In the genomic region with DNA sequence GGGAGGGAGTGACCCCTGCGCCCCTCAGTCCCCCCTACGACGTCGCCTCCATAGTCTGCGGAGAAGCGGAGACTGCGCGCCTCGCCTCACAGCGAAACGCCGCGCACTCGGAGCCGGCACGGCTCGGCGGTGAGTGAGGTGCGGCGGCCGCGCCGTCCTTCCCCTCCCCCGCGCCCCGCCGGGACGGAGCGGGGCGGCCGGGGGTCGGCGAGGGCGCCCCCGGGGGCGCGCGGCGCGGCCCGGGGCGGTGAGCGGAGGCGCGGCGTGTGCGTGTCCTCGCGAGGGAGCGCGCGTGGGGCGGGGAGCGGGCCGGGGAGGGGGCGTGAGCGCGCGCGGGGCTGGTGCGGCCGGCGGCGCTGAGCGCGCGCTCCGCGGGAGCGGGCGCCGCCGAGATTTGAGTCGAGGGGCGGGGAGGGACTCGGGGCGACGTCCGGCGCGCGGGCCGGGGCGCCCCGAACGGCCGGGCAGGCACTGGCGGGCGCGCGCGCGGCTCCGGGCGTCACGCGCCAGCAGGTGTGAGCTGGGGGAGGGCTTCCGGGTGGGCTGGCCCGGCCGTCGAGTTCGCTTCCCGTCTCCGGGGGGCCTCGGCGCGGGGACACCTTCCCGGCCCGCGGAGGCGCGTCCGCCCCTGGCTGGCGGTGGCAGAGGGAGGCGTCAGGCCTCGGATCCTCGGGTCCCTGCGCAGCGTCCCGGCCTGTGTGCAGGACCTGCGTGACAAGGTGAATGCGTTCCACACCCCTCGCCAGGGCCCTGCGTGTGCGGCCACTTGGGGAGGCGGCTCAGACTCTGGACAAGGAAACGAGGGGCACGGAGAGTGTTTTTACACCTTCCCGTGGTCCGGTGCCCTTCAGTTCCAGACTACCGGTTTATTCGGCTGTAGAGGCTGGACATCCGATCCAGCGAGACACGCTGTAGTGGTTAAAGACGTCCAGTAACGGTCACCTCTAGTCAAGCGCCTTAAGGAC, we compare ENCODE assay signal across 1 cellular context.
A peak's percentile ranks its signal among the peaks of the same experiment; 100 is the strongest.
TF ChIP-seq lines count a peak whose summit lies in the region.

No MANE protein-coding gene starts in this region.

TF ChIP-seq in GM12878, 131 proteins besides CTCF, POLR2A, EP300 and RAD21 (continued from another document):
- no peak for TF ChIP-seq WRNIP1 (IDR thresholded peaks at IDR 0.05; ENCODE audit: borderline replicate concordance, low read depth, low read length)
- TF ChIP-seq, protein P1, sequence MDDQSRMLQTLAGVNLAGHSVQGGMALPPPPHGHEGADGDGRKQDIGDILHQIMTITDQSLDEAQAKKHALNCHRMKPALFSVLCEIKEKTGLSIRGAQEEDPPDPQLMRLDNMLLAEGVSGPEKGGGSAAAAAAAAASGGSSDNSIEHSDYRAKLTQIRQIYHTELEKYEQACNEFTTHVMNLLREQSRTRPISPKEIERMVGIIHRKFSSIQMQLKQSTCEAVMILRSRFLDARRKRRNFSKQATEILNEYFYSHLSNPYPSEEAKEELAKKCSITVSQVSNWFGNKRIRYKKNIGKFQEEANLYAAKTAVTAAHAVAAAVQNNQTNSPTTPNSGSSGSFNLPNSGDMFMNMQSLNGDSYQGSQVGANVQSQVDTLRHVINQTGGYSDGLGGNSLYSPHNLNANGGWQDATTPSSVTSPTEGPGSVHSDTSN (IDR thresholded peaks at IDR 0.05; ENCODE audit: insufficient replicate concordance, low read depth, low read length): no peak
- peak; percentile 79 for TF ChIP-seq IKZF1 (conservative IDR thresholded peaks at IDR 0.05)
- TF ChIP-seq DPF2 (IDR thresholded peaks at IDR 0.05): peak; percentile 67
- TF ChIP-seq BMI1 (IDR thresholded peaks at IDR 0.05; ENCODE audit: borderline replicate concordance): no peak
- TF ChIP-seq LARP7 (IDR thresholded peaks at IDR 0.05): peak; percentile 84; the same call in 1 of the 2 replicates
- TF ChIP-seq NR2F1 (conservative IDR thresholded peaks at IDR 0.05): peak; percentile 23; the same call in 1 of the 2 replicates
- TF ChIP-seq HDAC2 (IDR thresholded peaks at IDR 0.05): no peak
- TF ChIP-seq, protein P2, sequence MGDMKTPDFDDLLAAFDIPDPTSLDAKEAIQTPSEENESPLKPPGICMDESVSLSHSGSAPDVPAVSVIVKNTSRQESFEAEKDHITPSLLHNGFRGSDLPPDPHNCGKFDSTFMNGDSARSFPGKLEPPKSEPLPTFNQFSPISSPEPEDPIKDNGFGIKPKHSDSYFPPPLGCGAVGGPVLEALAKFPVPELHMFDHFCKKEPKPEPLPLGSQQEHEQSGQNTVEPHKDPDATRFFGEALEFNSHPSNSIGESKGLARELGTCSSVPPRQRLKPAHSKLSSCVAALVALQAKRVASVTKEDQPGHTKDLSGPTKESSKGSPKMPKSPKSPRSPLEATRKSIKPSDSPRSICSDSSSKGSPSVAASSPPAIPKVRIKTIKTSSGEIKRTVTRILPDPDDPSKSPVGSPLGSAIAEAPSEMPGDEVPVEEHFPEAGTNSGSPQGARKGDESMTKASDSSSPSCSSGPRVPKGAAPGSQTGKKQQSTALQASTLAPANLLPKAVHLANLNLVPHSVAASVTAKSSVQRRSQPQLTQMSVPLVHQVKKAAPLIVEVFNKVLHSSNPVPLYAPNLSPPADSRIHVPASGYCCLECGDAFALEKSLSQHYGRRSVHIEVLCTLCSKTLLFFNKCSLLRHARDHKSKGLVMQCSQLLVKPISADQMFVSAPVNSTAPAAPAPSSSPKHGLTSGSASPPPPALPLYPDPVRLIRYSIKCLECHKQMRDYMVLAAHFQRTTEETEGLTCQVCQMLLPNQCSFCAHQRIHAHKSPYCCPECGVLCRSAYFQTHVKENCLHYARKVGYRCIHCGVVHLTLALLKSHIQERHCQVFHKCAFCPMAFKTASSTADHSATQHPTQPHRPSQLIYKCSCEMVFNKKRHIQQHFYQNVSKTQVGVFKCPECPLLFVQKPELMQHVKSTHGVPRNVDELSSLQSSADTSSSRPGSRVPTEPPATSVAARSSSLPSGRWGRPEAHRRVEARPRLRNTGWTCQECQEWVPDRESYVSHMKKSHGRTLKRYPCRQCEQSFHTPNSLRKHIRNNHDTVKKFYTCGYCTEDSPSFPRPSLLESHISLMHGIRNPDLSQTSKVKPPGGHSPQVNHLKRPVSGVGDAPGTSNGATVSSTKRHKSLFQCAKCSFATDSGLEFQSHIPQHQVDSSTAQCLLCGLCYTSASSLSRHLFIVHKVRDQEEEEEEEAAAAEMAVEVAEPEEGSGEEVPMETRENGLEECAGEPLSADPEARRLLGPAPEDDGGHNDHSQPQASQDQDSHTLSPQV (IDR thresholded peaks at IDR 0.05): no peak
- TF ChIP-seq, protein P3, sequence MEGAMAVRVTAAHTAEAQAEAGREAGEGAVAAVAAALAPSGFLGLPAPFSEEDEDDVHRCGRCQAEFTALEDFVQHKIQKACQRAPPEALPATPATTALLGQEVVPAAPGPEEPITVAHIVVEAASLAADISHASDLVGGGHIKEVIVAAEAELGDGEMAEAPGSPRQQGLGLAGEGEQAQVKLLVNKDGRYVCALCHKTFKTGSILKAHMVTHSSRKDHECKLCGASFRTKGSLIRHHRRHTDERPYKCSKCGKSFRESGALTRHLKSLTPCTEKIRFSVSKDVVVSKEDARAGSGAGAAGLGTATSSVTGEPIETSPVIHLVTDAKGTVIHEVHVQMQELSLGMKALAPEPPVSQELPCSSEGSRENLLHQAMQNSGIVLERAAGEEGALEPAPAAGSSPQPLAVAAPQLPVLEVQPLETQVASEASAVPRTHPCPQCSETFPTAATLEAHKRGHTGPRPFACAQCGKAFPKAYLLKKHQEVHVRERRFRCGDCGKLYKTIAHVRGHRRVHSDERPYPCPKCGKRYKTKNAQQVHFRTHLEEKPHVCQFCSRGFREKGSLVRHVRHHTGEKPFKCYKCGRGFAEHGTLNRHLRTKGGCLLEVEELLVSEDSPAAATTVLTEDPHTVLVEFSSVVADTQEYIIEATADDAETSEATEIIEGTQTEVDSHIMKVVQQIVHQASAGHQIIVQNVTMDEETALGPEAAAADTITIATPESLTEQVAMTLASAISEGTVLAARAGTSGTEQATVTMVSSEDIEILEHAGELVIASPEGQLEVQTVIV (IDR thresholded peaks at IDR 0.05; ENCODE audit: borderline replicate concordance, partially characterized antibody): no peak
- TF ChIP-seq EGR1 (IDR thresholded peaks at IDR 0.05; ENCODE audit: borderline replicate concordance in 1 of 2, low read depth in 2 of 2, low read length in 2 of 2): 0 out of 3 replicates have a peak, but pooled peaks of 1 of the 2 experiments have one; percentile 11
- TF ChIP-seq BHLHE40 (IDR thresholded peaks at IDR 0.05; ENCODE audit: borderline replicate concordance in 1 of 2, low read depth in 2 of 2, low read length in 1 of 2): peak; percentile 54 to 82; a peak in 3 of 4 replicates
- no peak for TF ChIP-seq MYC (IDR thresholded peaks at IDR 0.05; ENCODE audit: insufficient read depth, insufficient read length, insufficient replicate concordance, low read length, severe bottlenecking)
- no peak; the same call in 1 of the 2 replicates for TF ChIP-seq MXI1 (IDR thresholded peaks at IDR 0.05; ENCODE audit: low read depth, low read length)
- 0 out of 2 replicates have a peak, but pooled peaks have one; percentile 57 for TF ChIP-seq POLR2AphosphoS2 (IDR thresholded peaks at IDR 0.05; ENCODE audit: low read depth, low read length)
- no peak for TF ChIP-seq ZNF217 (IDR thresholded peaks at IDR 0.05)
- TF ChIP-seq, protein P4, sequence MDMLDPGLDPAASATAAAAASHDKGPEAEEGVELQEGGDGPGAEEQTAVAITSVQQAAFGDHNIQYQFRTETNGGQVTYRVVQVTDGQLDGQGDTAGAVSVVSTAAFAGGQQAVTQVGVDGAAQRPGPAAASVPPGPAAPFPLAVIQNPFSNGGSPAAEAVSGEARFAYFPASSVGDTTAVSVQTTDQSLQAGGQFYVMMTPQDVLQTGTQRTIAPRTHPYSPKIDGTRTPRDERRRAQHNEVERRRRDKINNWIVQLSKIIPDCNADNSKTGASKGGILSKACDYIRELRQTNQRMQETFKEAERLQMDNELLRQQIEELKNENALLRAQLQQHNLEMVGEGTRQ (IDR thresholded peaks at IDR 0.05; ENCODE audit: borderline replicate concordance, low read depth, low read length): no peak
- peak; percentile 10; the same call in 1 of the 2 replicates for TF ChIP-seq SIN3A (IDR thresholded peaks at IDR 0.05; ENCODE audit: low read depth, low read length)
- 0 out of 2 replicates have a peak, but pooled peaks have one; percentile 18 for TF ChIP-seq RBBP5 (conservative IDR thresholded peaks at IDR 0.05)
- 0 out of 2 replicates have a peak, but pooled peaks have one; percentile 2 for TF ChIP-seq NFYA (IDR thresholded peaks at IDR 0.05; ENCODE audit: borderline replicate concordance, low read depth, low read length)
- TF ChIP-seq, protein P5, sequence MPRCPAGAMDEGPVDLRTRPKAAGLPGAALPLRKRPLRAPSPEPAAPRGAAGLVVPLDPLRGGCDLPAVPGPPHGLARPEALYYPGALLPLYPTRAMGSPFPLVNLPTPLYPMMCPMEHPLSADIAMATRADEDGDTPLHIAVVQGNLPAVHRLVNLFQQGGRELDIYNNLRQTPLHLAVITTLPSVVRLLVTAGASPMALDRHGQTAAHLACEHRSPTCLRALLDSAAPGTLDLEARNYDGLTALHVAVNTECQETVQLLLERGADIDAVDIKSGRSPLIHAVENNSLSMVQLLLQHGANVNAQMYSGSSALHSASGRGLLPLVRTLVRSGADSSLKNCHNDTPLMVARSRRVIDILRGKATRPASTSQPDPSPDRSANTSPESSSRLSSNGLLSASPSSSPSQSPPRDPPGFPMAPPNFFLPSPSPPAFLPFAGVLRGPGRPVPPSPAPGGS (IDR thresholded peaks at IDR 0.05; ENCODE audit: borderline replicate concordance, insufficient read depth, low read depth, low read length, poor library complexity, severe bottlenecking): no peak
- no peak for TF ChIP-seq CREB1 (IDR thresholded peaks at IDR 0.05; ENCODE audit: low read depth)
- TF ChIP-seq SP1 (IDR thresholded peaks at IDR 0.05; ENCODE audit: low read depth, low read length): no peak
- TF ChIP-seq GABPA (IDR thresholded peaks at IDR 0.05; ENCODE audit: low read depth): no peak
- no peak for TF ChIP-seq EZH2 (IDR thresholded peaks at IDR 0.05; ENCODE audit: borderline replicate concordance, control insufficient read depth, low read depth, low read length)
- no peak for TF ChIP-seq NFXL1 (IDR thresholded peaks at IDR 0.05; ENCODE audit: borderline replicate concordance)
- TF ChIP-seq, protein P6, sequence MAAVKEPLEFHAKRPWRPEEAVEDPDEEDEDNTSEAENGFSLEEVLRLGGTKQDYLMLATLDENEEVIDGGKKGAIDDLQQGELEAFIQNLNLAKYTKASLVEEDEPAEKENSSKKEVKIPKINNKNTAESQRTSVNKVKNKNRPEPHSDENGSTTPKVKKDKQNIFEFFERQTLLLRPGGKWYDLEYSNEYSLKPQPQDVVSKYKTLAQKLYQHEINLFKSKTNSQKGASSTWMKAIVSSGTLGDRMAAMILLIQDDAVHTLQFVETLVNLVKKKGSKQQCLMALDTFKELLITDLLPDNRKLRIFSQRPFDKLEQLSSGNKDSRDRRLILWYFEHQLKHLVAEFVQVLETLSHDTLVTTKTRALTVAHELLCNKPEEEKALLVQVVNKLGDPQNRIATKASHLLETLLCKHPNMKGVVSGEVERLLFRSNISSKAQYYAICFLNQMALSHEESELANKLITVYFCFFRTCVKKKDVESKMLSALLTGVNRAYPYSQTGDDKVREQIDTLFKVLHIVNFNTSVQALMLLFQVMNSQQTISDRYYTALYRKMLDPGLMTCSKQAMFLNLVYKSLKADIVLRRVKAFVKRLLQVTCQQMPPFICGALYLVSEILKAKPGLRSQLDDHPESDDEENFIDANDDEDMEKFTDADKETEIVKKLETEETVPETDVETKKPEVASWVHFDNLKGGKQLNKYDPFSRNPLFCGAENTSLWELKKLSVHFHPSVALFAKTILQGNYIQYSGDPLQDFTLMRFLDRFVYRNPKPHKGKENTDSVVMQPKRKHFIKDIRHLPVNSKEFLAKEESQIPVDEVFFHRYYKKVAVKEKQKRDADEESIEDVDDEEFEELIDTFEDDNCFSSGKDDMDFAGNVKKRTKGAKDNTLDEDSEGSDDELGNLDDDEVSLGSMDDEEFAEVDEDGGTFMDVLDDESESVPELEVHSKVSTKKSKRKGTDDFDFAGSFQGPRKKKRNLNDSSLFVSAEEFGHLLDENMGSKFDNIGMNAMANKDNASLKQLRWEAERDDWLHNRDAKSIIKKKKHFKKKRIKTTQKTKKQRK (IDR thresholded peaks at IDR 0.05; ENCODE audit: low read depth, low read length): no peak
- no peak for TF ChIP-seq FOS (IDR thresholded peaks at IDR 0.05; ENCODE audit: borderline replicate concordance, extremely low read depth, insufficient read length)
- no peak for TF ChIP-seq POLR2AphosphoS5 (IDR thresholded peaks at IDR 0.05; ENCODE audit: low read length)
- peak; percentile 40; the same call in 1 of the 2 replicates for TF ChIP-seq TAF1 (IDR thresholded peaks at IDR 0.05; ENCODE audit: borderline replicate concordance, low read depth, low read length)
- TF ChIP-seq CBX5 (IDR thresholded peaks at IDR 0.05; ENCODE audit: low read depth): no peak
- no peak for TF ChIP-seq ESRRA (IDR thresholded peaks at IDR 0.05; ENCODE audit: low read length)
- TF ChIP-seq EED (IDR thresholded peaks at IDR 0.05; ENCODE audit: low read depth): 0 out of 2 replicates have a peak, but pooled peaks have one; percentile 16
- TF ChIP-seq JUNB (IDR thresholded peaks at IDR 0.05): no peak
- no peak for TF ChIP-seq POU2F2 (IDR thresholded peaks at IDR 0.05; ENCODE audit: borderline replicate concordance, low read depth, low read length)
- no peak for TF ChIP-seq NR2C2 (IDR thresholded peaks at IDR 0.05; ENCODE audit: borderline replicate concordance, control insufficient read depth, insufficient read length, low read depth)
- TF ChIP-seq NBN (IDR thresholded peaks at IDR 0.05): no peak
- TF ChIP-seq KLF5 (IDR thresholded peaks at IDR 0.05; ENCODE audit: partially characterized antibody): no peak
